ENCODE assay signal across 1 cellular context in the genomic region with DNA sequence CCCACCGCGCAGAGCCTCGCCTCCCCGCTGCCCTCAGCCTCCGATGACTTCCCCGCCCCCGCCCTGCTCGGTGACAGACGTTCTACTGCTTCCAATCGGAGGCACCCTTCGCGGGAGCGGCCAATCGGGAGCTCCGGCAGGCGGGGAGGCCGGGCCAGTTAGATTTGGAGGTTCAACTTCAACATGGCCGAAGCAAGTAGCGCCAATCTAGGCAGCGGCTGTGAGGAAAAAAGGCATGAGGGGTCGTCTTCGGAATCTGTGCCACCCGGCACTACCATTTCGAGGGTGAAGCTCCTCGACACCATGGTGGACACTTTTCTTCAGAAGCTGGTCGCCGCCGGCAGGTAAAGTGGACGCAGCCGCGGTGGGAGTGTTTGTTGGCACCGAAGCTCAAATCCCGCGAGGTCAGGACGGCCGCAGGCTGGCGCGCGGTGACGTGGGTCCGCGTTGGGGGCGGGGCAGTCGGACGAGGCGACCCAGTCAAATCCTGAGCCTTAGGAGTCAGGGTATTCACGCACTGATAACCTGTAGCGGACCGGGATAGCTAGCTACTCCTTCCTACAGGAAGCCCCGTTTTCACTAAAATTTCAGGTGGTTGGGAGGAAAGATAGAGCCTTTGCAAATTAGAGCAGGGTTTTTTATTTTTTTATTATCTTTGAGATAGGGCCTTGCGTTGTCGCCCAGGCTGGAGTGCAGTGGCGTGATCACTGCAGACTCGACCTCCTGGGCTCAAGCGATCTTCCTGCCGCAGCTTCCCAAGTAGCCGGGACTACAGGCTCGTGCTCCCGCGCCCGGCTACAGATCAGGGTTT.
TF ChIP-seq lines count a peak whose summit lies in the region.

A gene with protein sequence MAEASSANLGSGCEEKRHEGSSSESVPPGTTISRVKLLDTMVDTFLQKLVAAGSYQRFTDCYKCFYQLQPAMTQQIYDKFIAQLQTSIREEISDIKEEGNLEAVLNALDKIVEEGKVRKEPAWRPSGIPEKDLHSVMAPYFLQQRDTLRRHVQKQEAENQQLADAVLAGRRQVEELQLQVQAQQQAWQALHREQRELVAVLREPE (plus strand): TSS at position 175 of the 811 bp plus-strand sequence. CDS start 9 bp downstream, at position 184.

TF ChIP-seq in WTC11, 78 proteins besides CTCF, POLR2A, EP300 and RAD21 (continued from another document and continues in another):
- TF ChIP-seq, protein P1, sequence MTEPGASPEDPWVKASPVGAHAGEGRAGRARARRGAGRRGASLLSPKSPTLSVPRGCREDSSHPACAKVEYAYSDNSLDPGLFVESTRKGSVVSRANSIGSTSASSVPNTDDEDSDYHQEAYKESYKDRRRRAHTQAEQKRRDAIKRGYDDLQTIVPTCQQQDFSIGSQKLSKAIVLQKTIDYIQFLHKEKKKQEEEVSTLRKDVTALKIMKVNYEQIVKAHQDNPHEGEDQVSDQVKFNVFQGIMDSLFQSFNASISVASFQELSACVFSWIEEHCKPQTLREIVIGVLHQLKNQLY (CRISPR knock-in tag; IDR thresholded peaks at IDR 0.05), result no peak
- TF ChIP-seq NFYB (CRISPR knock-in tag; conservative IDR thresholded peaks at IDR 0.05; ENCODE audit: low read depth) (peak; percentile 97), ZNF219 (CRISPR knock-in tag; IDR thresholded peaks at IDR 0.05; ENCODE audit: borderline replicate concordance) (no peak), NR2C2 (CRISPR knock-in tag; IDR thresholded peaks at IDR 0.05) (no peak), IRF2 (CRISPR knock-in tag; IDR thresholded peaks at IDR 0.05; ENCODE audit: borderline replicate concordance, low read depth) (no peak), ZNF423 (CRISPR knock-in tag; IDR thresholded peaks at IDR 0.05) (no peak), ZNF263 (CRISPR knock-in tag; IDR thresholded peaks at IDR 0.05; ENCODE audit: low read depth) (no peak), SMAD3 (CRISPR knock-in tag; IDR thresholded peaks at IDR 0.05; ENCODE audit: borderline replicate concordance) (0 out of 2 replicates have a peak, but pooled peaks have one; percentile 71), SP1 (CRISPR knock-in tag; conservative IDR thresholded peaks at IDR 0.05) (peak; percentile 84), ZNF416 (CRISPR knock-in tag; IDR thresholded peaks at IDR 0.05) (no peak), ZNF671 (CRISPR knock-in tag; IDR thresholded peaks at IDR 0.05) (no peak), NR1H2 (CRISPR knock-in tag; IDR thresholded peaks at IDR 0.05) (no peak), CREB1 (CRISPR knock-in tag; IDR thresholded peaks at IDR 0.05) (no peak), TCF7 (CRISPR knock-in tag; IDR thresholded peaks at IDR 0.05; ENCODE audit: low read depth) (no peak)
- TF ChIP-seq, protein P2, sequence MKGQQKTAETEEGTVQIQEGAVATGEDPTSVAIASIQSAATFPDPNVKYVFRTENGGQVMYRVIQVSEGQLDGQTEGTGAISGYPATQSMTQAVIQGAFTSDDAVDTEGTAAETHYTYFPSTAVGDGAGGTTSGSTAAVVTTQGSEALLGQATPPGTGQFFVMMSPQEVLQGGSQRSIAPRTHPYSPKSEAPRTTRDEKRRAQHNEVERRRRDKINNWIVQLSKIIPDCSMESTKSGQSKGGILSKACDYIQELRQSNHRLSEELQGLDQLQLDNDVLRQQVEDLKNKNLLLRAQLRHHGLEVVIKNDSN (CRISPR knock-in tag; IDR thresholded peaks at IDR 0.05), result no peak
- TF ChIP-seq, protein P3, sequence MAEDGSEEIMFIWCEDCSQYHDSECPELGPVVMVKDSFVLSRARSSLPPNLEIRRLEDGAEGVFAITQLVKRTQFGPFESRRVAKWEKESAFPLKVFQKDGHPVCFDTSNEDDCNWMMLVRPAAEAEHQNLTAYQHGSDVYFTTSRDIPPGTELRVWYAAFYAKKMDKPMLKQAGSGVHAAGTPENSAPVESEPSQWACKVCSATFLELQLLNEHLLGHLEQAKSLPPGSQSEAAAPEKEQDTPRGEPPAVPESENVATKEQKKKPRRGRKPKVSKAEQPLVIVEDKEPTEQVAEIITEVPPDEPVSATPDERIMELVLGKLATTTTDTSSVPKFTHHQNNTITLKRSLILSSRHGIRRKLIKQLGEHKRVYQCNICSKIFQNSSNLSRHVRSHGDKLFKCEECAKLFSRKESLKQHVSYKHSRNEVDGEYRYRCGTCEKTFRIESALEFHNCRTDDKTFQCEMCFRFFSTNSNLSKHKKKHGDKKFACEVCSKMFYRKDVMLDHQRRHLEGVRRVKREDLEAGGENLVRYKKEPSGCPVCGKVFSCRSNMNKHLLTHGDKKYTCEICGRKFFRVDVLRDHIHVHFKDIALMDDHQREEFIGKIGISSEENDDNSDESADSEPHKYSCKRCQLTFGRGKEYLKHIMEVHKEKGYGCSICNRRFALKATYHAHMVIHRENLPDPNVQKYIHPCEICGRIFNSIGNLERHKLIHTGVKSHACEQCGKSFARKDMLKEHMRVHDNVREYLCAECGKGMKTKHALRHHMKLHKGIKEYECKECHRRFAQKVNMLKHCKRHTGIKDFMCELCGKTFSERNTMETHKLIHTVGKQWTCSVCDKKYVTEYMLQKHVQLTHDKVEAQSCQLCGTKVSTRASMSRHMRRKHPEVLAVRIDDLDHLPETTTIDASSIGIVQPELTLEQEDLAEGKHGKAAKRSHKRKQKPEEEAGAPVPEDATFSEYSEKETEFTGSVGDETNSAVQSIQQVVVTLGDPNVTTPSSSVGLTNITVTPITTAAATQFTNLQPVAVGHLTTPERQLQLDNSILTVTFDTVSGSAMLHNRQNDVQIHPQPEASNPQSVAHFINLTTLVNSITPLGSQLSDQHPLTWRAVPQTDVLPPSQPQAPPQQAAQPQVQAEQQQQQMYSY (CRISPR knock-in tag; IDR thresholded peaks at IDR 0.05), result no peak
- TF ChIP-seq, protein P4, sequence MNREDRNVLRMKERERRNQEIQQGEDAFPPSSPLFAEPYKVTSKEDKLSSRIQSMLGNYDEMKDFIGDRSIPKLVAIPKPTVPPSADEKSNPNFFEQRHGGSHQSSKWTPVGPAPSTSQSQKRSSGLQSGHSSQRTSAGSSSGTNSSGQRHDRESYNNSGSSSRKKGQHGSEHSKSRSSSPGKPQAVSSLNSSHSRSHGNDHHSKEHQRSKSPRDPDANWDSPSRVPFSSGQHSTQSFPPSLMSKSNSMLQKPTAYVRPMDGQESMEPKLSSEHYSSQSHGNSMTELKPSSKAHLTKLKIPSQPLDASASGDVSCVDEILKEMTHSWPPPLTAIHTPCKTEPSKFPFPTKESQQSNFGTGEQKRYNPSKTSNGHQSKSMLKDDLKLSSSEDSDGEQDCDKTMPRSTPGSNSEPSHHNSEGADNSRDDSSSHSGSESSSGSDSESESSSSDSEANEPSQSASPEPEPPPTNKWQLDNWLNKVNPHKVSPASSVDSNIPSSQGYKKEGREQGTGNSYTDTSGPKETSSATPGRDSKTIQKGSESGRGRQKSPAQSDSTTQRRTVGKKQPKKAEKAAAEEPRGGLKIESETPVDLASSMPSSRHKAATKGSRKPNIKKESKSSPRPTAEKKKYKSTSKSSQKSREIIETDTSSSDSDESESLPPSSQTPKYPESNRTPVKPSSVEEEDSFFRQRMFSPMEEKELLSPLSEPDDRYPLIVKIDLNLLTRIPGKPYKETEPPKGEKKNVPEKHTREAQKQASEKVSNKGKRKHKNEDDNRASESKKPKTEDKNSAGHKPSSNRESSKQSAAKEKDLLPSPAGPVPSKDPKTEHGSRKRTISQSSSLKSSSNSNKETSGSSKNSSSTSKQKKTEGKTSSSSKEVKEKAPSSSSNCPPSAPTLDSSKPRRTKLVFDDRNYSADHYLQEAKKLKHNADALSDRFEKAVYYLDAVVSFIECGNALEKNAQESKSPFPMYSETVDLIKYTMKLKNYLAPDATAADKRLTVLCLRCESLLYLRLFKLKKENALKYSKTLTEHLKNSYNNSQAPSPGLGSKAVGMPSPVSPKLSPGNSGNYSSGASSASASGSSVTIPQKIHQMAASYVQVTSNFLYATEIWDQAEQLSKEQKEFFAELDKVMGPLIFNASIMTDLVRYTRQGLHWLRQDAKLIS (CRISPR knock-in tag; IDR thresholded peaks at IDR 0.05; ENCODE audit: borderline replicate concordance), result no peak
- TF ChIP-seq, protein P5, sequence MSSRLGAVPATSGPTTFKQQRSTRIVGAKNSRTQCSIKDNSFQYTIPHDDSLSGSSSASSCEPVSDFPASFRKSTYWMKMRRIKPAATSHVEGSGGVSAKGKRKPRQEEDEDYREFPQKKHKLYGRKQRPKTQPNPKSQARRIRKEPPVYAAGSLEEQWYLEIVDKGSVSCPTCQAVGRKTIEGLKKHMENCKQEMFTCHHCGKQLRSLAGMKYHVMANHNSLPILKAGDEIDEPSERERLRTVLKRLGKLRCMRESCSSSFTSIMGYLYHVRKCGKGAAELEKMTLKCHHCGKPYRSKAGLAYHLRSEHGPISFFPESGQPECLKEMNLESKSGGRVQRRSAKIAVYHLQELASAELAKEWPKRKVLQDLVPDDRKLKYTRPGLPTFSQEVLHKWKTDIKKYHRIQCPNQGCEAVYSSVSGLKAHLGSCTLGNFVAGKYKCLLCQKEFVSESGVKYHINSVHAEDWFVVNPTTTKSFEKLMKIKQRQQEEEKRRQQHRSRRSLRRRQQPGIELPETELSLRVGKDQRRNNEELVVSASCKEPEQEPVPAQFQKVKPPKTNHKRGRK (CRISPR knock-in tag; IDR thresholded peaks at IDR 0.05; ENCODE audit: borderline replicate concordance), result no peak
- TF ChIP-seq, protein P6, sequence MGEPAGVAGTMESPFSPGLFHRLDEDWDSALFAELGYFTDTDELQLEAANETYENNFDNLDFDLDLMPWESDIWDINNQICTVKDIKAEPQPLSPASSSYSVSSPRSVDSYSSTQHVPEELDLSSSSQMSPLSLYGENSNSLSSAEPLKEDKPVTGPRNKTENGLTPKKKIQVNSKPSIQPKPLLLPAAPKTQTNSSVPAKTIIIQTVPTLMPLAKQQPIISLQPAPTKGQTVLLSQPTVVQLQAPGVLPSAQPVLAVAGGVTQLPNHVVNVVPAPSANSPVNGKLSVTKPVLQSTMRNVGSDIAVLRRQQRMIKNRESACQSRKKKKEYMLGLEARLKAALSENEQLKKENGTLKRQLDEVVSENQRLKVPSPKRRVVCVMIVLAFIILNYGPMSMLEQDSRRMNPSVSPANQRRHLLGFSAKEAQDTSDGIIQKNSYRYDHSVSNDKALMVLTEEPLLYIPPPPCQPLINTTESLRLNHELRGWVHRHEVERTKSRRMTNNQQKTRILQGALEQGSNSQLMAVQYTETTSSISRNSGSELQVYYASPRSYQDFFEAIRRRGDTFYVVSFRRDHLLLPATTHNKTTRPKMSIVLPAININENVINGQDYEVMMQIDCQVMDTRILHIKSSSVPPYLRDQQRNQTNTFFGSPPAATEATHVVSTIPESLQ (CRISPR knock-in tag; IDR thresholded peaks at IDR 0.05), result no peak
- TF ChIP-seq, protein P7, sequence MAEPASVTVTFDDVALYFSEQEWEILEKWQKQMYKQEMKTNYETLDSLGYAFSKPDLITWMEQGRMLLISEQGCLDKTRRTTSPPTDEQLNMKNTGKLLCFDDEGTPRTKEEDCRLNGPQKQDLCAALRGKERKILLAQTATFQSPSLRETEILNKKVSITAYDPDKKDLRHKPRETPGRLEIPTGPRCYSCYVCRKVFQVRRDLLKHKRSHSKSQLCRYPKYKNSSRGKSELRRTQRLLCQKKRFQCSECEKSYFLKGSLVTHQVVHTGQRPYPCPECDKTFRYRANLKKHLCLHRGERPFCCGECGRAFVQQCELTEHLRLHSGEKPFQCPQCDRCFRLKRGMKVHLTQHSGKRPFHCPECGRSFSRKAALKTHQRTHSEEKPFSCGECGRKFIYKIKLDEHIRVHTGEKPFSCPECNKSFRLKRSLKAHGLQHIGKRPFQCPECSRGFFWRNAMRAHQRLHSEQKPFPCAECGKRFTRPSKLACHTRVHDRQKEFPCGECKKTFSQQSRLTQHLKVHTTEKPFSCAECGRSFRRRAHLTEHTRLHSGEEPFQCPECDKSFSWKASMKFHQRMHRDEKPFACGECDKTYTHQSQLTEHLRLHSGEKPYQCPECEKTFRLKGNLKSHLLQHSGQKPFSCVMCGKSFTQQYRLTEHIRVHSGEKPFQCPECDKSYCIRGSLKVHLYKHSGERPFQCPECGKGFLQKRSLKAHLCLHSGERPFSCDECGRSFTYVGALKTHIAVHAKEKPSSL (CRISPR knock-in tag; conservative IDR thresholded peaks at IDR 0.05), result no peak
- TF ChIP-seq, protein P8, sequence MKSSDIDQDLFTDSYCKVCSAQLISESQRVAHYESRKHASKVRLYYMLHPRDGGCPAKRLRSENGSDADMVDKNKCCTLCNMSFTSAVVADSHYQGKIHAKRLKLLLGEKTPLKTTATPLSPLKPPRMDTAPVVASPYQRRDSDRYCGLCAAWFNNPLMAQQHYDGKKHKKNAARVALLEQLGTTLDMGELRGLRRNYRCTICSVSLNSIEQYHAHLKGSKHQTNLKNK (CRISPR knock-in tag; IDR thresholded peaks at IDR 0.05), result no peak
- TF ChIP-seq, protein P9, sequence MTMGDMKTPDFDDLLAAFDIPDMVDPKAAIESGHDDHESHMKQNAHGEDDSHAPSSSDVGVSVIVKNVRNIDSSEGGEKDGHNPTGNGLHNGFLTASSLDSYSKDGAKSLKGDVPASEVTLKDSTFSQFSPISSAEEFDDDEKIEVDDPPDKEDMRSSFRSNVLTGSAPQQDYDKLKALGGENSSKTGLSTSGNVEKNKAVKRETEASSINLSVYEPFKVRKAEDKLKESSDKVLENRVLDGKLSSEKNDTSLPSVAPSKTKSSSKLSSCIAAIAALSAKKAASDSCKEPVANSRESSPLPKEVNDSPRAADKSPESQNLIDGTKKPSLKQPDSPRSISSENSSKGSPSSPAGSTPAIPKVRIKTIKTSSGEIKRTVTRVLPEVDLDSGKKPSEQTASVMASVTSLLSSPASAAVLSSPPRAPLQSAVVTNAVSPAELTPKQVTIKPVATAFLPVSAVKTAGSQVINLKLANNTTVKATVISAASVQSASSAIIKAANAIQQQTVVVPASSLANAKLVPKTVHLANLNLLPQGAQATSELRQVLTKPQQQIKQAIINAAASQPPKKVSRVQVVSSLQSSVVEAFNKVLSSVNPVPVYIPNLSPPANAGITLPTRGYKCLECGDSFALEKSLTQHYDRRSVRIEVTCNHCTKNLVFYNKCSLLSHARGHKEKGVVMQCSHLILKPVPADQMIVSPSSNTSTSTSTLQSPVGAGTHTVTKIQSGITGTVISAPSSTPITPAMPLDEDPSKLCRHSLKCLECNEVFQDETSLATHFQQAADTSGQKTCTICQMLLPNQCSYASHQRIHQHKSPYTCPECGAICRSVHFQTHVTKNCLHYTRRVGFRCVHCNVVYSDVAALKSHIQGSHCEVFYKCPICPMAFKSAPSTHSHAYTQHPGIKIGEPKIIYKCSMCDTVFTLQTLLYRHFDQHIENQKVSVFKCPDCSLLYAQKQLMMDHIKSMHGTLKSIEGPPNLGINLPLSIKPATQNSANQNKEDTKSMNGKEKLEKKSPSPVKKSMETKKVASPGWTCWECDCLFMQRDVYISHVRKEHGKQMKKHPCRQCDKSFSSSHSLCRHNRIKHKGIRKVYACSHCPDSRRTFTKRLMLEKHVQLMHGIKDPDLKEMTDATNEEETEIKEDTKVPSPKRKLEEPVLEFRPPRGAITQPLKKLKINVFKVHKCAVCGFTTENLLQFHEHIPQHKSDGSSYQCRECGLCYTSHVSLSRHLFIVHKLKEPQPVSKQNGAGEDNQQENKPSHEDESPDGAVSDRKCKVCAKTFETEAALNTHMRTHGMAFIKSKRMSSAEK (CRISPR knock-in tag; IDR thresholded peaks at IDR 0.05; ENCODE audit: borderline replicate concordance), result no peak
- TF ChIP-seq, protein P10, sequence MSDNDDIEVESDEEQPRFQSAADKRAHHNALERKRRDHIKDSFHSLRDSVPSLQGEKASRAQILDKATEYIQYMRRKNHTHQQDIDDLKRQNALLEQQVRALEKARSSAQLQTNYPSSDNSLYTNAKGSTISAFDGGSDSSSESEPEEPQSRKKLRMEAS (CRISPR knock-in tag; IDR thresholded peaks at IDR 0.05), result peak; percentile 87
